1 cellular context compared by ENCODE assay signal in the genomic region with DNA sequence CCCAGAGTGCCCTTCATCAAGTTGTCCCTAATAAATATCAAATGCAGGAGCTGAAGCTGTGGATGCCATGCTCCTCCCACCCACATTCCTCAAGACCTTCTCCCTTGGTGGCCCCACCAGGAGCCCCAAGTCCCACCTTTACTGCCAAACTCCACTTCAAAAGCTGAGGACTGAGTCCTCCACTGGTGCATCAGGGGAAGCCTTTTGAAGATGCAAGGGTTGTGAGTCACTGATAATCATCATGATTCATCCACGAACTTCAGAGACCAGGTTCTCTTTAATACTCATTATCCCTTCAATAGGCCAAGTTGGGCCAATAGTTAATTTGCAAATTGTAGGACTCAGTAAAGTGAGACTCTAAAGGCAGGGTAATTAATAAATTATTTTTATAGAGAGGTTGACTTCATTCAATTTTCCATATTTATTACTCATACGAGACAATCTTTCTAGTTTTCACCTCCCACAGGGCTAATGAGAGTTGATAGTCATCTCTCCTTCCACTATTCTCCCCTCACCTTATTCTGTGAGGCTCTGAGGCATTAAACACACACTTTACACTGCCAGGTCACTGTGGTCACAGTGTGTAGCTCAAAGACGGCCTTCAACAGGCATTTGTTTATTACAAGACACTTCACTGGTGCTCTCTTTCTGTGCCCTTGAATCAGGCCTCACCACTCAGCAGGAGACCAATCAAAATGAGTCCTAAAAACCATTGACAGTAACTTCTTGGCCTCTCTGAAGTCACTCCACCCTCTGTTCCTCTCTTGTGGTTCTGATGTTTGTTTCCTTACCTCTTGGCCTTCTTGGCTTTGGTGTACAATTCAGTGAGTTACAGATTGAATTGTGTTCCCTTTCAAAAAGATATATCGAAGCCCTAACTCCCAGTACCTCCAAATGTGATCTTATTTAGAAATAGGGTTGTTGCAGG.
A peak's percentile ranks its signal among the peaks of the same experiment; 100 is the strongest.
TF ChIP-seq lines count a peak whose summit lies in the region.

No MANE protein-coding gene starts in this region.

TF ChIP-seq in endothelial cell of umbilical vein, 7 proteins besides CTCF, POLR2A, EP300 and RAD21:
- TF ChIP-seq FOS (IDR thresholded peaks at IDR 0.05; ENCODE audit: borderline replicate concordance, insufficient read depth, low read length), result peak; percentile 83
- peak; percentile 26 for TF ChIP-seq JUN (IDR thresholded peaks at IDR 0.05; ENCODE audit: borderline replicate concordance, insufficient read depth, insufficient read length, low read depth)
- TF ChIP-seq GATA2 (IDR thresholded peaks at IDR 0.05; ENCODE audit: insufficient read depth, insufficient read length, low read depth, low read length), result peak; percentile 42
- no peak for TF ChIP-seq POLR2AphosphoS5 (IDR thresholded peaks at IDR 0.05; ENCODE audit: insufficient read depth, low read depth, low read length)
